In the genomic region with DNA sequence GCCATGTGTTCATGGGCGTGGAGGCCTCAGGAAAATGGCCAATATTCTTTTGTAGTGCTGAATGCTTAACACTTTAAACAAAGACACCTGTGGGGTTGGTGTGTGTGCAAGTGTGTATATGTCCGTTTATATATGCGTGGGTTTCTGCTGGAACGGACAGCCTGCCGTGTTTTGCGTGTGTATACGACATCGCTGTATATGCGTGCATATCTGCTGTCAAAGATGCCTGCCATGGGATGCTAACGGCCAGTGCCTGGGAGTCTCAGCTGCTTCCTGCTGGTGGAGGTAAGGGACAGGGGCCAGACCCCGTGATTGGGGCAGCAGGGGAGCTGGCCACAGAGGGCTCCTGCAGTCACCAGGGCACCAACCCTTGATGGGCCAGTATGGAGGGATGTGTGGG, we compare ENCODE assay signal across 20 cellular contexts.
"Had no signal": no experiment of that assay in that cellular context is flagged by ENCODE, and none has a peak within 500 bp of the region (broad histone marks: within the 10 kb centered on the region; RNA-seq: fewer than 3 reads in every experiment).

No MANE protein-coding gene starts in this region.

- DNase-seq: caudate nucleus; colonic mucosa; dermis blood vessel endothelial cell; effector CD4-positive, alpha-beta T cell; left colon; left ventricle myocardium superior; mesenchymal stem cell; naive B cell; ovary; retina; stimulated activated CD4-positive, alpha-beta T cell treated with anti-CD3 and anti-CD28 coated beads, Interleukin-2, amount 100 ng/mL, for 24 hours; stimulated activated CD4-positive, alpha-beta T cell treated with anti-CD3 and anti-CD28 coated beads, Interleukin-4, amount 100 ng/mL, for 4 hours; stimulated activated naive CD4-positive, alpha-beta T cell; stomach; substantia nigra; trophoblast cell had no signal

- H3K27ac Mint-ChIP-seq: naive B cell, nephron had no signal

- H3K27ac ChIP-seq: colonic mucosa, ovary, prostate gland, stomach had no signal

- H3K9me3 ChIP-seq: colonic mucosa, ovary, prostate gland had no signal

- ATAC-seq: left colon, left ventricle myocardium superior, sciatic nerve had no signal

- H3K27me3 ChIP-seq: colonic mucosa, ovary had no signal

- H3K36me3 ChIP-seq: colonic mucosa, ovary, prostate gland, stomach had no signal

- H3K4me3 Mint-ChIP-seq: naive B cell, nephron had no signal

- H3K4me1 ChIP-seq: colonic mucosa, prostate gland, stomach had no signal

- H3K4me3 ChIP-seq: colonic mucosa, lung, ovary, prostate gland, stomach had no signal
